In the genomic region with DNA sequence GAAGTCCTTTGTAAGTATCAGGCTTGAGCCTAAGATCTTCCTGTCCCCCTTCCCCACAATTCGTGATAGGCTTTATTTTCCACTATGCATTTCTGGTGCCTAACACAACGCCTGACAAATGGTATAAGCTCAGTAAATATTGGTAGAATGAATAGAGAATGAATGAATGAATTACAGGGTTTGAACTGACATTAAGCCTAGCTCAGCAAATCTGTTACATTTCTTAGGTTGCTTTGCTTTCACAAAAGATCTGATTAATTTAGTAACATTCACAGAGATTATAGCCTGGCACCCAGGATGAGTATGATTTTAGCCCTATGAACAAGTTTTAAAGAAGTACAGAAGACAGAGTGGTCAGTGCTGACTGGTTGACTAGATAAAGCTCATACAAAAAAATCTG, we compare ENCODE assay signal across 28 cellular contexts.
"Had no signal": no experiment of that assay in that cellular context is flagged by ENCODE, and none has a peak within 500 bp of the region (broad histone marks: within the 10 kb centered on the region; RNA-seq: fewer than 3 reads in every experiment).

No MANE protein-coding gene starts in this region.

- DNase-seq: naive thymus-derived CD8-positive, alpha-beta T cell; nephron progenitor cell; nucleus accumbens; pancreas; right cardiac atrium; spleen; stimulated activated CD4-positive, alpha-beta T cell treated with anti-CD3 and anti-CD28 coated beads, Interleukin-12 subunit alpha, Interleukin-12 subunit beta, amount 100 ng/mL, for 4 hours; stimulated activated CD4-positive, alpha-beta T cell treated with anti-CD3 and anti-CD28 coated beads, Interleukin-1b, Interleukin-23, amount 100 ng/mL, for 48 hours; stimulated activated CD4-positive, alpha-beta T cell treated with anti-CD3 and anti-CD28 coated beads, Interleukin-4, amount 100 ng/mL, for 1 hour; stimulated activated CD4-positive, alpha-beta T cell treated with anti-CD3 and anti-CD28 coated beads, Interleukin-4, amount 100 ng/mL, for 4 hours; stimulated activated CD8-positive, alpha-beta memory T cell treated with anti-CD3 and anti-CD28 coated beads, Interleukin-4, amount 100 ng/mL, for 48 hours; stimulated activated naive CD4-positive, alpha-beta T cell; stimulated activated naive CD8-positive, alpha-beta T cell treated with anti-CD3 and anti-CD28 coated beads, Interleukin-15, amount 100 ng/mL, for 72 hours; stimulated activated naive CD8-positive, alpha-beta T cell treated with anti-CD3 and anti-CD28 coated beads, Interleukin-15, Interleukin-2, amounts not matched to agents 100 U/mL and 50 U/mL, for 24 hours; substantia nigra; testis; tibial artery; transverse colon; upper lobe of right lung; uterus had no signal

- H3K27me3 ChIP-seq: neutrophil, pancreas, spleen, suprapubic skin, testis, tibial artery, transverse colon, upper lobe of right lung, uterus had no signal

- FAIRE-seq: pancreas had no signal

- H3K27ac ChIP-seq: neutrophil, pancreas, prostate gland, skin epidermis, spleen, suprapubic skin, testis, tibial artery, transverse colon, upper lobe of right lung, uterus had no signal

- H3K4me2 ChIP-seq: smooth muscle cell had no signal

- H3K4me1 ChIP-seq: prostate gland had no signal

- H3K9me3 ChIP-seq: neutrophil, pancreas, prostate gland, suprapubic skin, testis, tibial artery, transverse colon, upper lobe of right lung, uterus had no signal

- H3K4me3 ChIP-seq: pancreas, prostate gland, skin epidermis, smooth muscle cell, spleen, suprapubic skin, testis, tibial artery, transverse colon, upper lobe of right lung, uterus had no signal

- ATAC-seq: naive thymus-derived CD8-positive, alpha-beta T cell; natural killer cell treated with Interleukin-12 subunit alpha and Interleukin-12 subunit beta and Interleukin-15 and Interleukin-18, amount 100 ng/mL, for 72 hours; pancreas; right cardiac atrium; sciatic nerve; stimulated activated memory B cell treated with anti-CD40 and anti-IgM and Interleukin-4, amounts not matched to agents 10 μg/mL and 1 μg/mL and 100 μg/mL, for 72 hours; stimulated activated naive CD8-positive, alpha-beta T cell treated with anti-CD3 and anti-CD28 coated beads, Interleukin-15, amount 100 ng/mL, for 72 hours; stimulated activated naive CD8-positive, alpha-beta T cell treated with anti-CD3 and anti-CD28 coated beads, Interleukin-15, Interleukin-2, amounts not matched to agents 100 U/mL and 50 U/mL, for 24 hours; upper lobe of right lung had no signal

- H3K36me3 ChIP-seq: neutrophil, pancreas, prostate gland, spleen, suprapubic skin, tibial artery, transverse colon, upper lobe of right lung, uterus had no signal
